ENCODE assay signal across 15 cellular contexts in the genomic region with DNA sequence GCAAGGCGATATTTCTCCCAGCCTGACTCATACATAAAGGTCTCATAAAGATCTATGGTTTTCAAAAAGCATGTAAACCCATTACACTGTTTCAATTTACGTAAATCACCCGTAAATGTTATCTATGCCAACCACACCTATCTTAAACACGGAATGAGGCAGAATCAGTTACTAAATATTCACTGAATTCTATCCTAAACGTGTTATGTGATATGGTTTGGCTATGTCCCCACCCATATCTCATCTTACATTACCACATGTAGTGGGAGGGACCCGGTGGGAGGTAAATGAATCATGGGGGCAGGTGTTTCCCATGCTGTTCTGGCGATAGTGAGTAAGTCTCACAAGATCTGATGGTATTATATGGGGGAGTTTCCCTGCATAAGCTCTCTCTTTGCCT.
"Had no signal": no experiment of that assay in that cellular context is flagged by ENCODE, and none has a peak within 500 bp of the region (broad histone marks: within the 10 kb centered on the region; RNA-seq: fewer than 3 reads in every experiment).

No MANE protein-coding gene starts in this region.

- H3K27me3 ChIP-seq: body of pancreas, gastroesophageal sphincter, hepatocyte, thyroid gland had no signal

- DNase-seq: activated CD4-positive, alpha-beta T cell treated with anti-CD3 and anti-CD28 coated beads, Interleukin-2, amount 10 ng/mL, durations not matched to agents 7 days and 5 days; activated CD4-positive, CD25-positive, alpha-beta regulatory T cell; activated naive CD8-positive, alpha-beta T cell treated with anti-CD3 and anti-CD28 coated beads for 36 hours; body of pancreas; effector memory CD4-positive, alpha-beta T cell; kidney; mesendoderm; nucleus accumbens; posterior cingulate gyrus; retina; stimulated activated CD4-positive, alpha-beta T cell treated with anti-CD3 and anti-CD28 coated beads, Interleukin-2, amount 100 ng/mL, for 48 hours; thyroid gland had no signal

- H3K9me3 ChIP-seq: body of pancreas, gastroesophageal sphincter, thyroid gland had no signal

- H2AFZ ChIP-seq: hepatocyte had no signal

- H3K4me3 ChIP-seq: body of pancreas, gastroesophageal sphincter, hepatocyte, thyroid gland had no signal

- H3K36me3 ChIP-seq: gastroesophageal sphincter, thyroid gland had no signal

- ATAC-seq: body of pancreas; gastroesophageal sphincter; stimulated activated memory B cell treated with anti-CD40 and anti-IgM and Interleukin-4, amounts not matched to agents 10 μg/mL and 1 μg/mL and 100 μg/mL, for 72 hours had no signal

- H3K79me2 ChIP-seq: hepatocyte had no signal

- H3K4me1 ChIP-seq: body of pancreas, gastroesophageal sphincter, thyroid gland had no signal

- H3K4me2 ChIP-seq: hepatocyte had no signal

- H3K27ac ChIP-seq: body of pancreas, gastroesophageal sphincter, hepatocyte, thyroid gland had no signal
